In genomic region chr6:70717038-70717801, GRCh38 we compare ENCODE assay signal across 15 cellular contexts. TPM values are rescaled to one million over a fixed set of nuclear protein-coding genes. Genes with fewer than 3 reads are reported as not detected.
A peak's percentile ranks its signal among the peaks of the same experiment; 100 is the strongest.
DNase-seq lines count a peak whose midpoint lies in the region; ATAC-seq and TF ChIP-seq lines count a peak whose summit lies in the region.
"Had no signal": no experiment of that assay in that cellular context is flagged by ENCODE, and none has a peak within 500 bp of the region (broad histone marks: within the 10 kb centered on the region; RNA-seq: fewer than 3 reads in every experiment).

No MANE protein-coding gene starts in this region.

- H3K36me3 Mint-ChIP-seq in T-helper 1 cell treated with Interleukin-12 subunit alpha and Interleukin-12 subunit beta and Interleukin-4 antibody, amounts not matched to agents 30 μg/mL and 1 μg/mL, for 36 hours (ENCODE audit: low read depth), result peaks cover 17% of the 10 kb centered on the region

- H3K4me3 Mint-ChIP-seq in T-helper 1 cell treated with Interleukin-12 subunit alpha and Interleukin-12 subunit beta and Interleukin-4 antibody, amounts not matched to agents 30 μg/mL and 1 μg/mL, for 36 hours, result peak overlapping the region; percentile 25

- H3K27me3 Mint-ChIP-seq in T-helper 1 cell treated with Interleukin-12 subunit alpha and Interleukin-12 subunit beta and Interleukin-4 antibody, amounts not matched to agents 30 μg/mL and 1 μg/mL, for 36 hours (ENCODE audit: low read depth), result no peaks in the 10 kb centered on the region

- H3K4me3 ChIP-seq in mucosa of descending colon, result no peak overlapping the region
- H3K4me3 ChIP-seq: heart right ventricle, transverse colon had no signal

- peaks cover 23% of the 10 kb centered on the region for H3K9me3 Mint-ChIP-seq in T-helper 1 cell treated with Interleukin-12 subunit alpha and Interleukin-12 subunit beta and Interleukin-4 antibody, amounts not matched to agents 30 μg/mL and 1 μg/mL, for 36 hours

- H3K36me3 ChIP-seq in mucosa of descending colon (ENCODE audit: low read depth), result no peaks in the 10 kb centered on the region
- H3K36me3 ChIP-seq: heart right ventricle, transverse colon had no signal

- peaks cover 13% of the 10 kb centered on the region for H3K9me3 ChIP-seq in mucosa of descending colon

- H3K4me1 ChIP-seq in mucosa of descending colon (ENCODE audit: low read depth), result no peaks in the 10 kb centered on the region

- peaks cover 34% of the 10 kb centered on the region for H3K4me1 Mint-ChIP-seq in T-helper 1 cell treated with Interleukin-12 subunit alpha and Interleukin-12 subunit beta and Interleukin-4 antibody, amounts not matched to agents 30 μg/mL and 1 μg/mL, for 36 hours (ENCODE audit: low read depth)

- peak; percentile 55 for ATAC-seq in GM18502 (IDR thresholded peaks at IDR 0.05; ENCODE audit: poor library complexity, unreplicated experiment)
- peak; percentile 48 for ATAC-seq in GM21367 (IDR thresholded peaks at IDR 0.05; ENCODE audit: unreplicated experiment)
- peak; percentile 27 for ATAC-seq in mucosa of descending colon
- no peak for ATAC-seq in GM19455 (IDR thresholded peaks at IDR 0.05; ENCODE audit: unreplicated experiment)

- intact Hi-C loops in mucosa of descending colon (cut with DNase I, micrococcal nuclease), result no loop called here

- no peak for TF ChIP-seq CTCF in mucosa of descending colon (IDR thresholded peaks at IDR 0.05)

- H3K27ac Mint-ChIP-seq in T-helper 1 cell treated with Interleukin-12 subunit alpha and Interleukin-12 subunit beta and Interleukin-4 antibody, amounts not matched to agents 30 μg/mL and 1 μg/mL, for 36 hours, result peak overlapping the region; percentile 70

- DNase-seq in mucosa of descending colon (no peak), DMS79 treated with DMSO at 0.1 percent for 48 hours (lab: John Stamatoyannopoulos, UW) (no peak), foreskin melanocyte (no peak)
- DNase-seq: activated gamma-delta T cell, DND-41, heart right ventricle, IMR-90, mesenchymal stem cell, NCI-H187, retina, transverse colon had no signal

RNA-seq across cellular contexts. Expression of gene SMAP1, which starts 49.5 kb away (rescaled TPM):
- 10 to 100 TPM; 34.3 to 48.8 (median 47.3) TPM for total RNA-seq in mucosa of descending colon
